ENCODE assay signal across 8 cellular contexts in the genomic region with DNA sequence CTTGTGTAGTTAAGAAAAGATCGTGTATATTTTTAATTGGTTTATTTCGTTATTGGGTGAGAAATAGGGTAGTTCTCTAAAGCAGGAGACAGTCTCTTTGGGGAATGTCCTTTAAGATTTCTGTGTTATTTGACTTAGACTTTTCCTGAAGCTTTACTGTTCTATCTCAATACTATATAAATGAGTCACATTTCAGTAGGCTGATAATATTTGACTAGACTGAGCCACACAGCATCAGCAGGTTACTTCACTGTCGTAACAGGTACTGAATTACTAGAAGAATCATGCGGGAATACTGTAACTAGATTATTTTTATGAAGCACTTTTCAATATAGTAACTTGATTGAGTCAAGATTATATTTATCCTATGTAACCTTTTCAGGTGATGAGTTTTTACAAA. TPM values are rescaled to one million over a fixed set of nuclear protein-coding genes. Genes with fewer than 3 reads are reported as not detected.
DNase-seq lines count a peak whose midpoint lies in the region; ATAC-seq, FAIRE-seq and TF ChIP-seq lines count a peak whose summit lies in the region.

No MANE protein-coding gene starts in this region.

- H3K27me3 ChIP-seq in BLaER1: no peaks in the 10 kb centered on the region
- no peaks in the 10 kb centered on the region for H3K27me3 ChIP-seq in GM12878 (replicated peaks in 1 of 2; ENCODE audit: control insufficient read depth in 2 of 2, insufficient read depth in 2 of 2, low read length in 1 of 2)
- no peaks in the 10 kb centered on the region for H3K27me3 ChIP-seq in mucosa of rectum (ENCODE audit: control insufficient read depth in 2 of 2, insufficient read depth in 2 of 2, low read length in 2 of 2)

- DNase-seq in HT-29 (ENCODE audit: low spot score) (peak; percentile 48), GM12878 (ENCODE audit: low read depth, low spot score) (no peak), ecto neural progenitor cell (ENCODE audit: low spot score) (no peak)
- no peak for DNase-seq in activated effector memory CD4-positive, alpha-beta T cell treated with Interleukin-2 at 50 U/mL for 16 hours

- intact Hi-C loops in GM12878 (cut with micrococcal nuclease; ENCODE audit: unreplicated experiment): loop anchor here (2.0 to 5.0 kb wide), 3 partner anchors 18 to 257 kb away; partner anchors contain the start of genes FAM135A and SDHAF4

- H3K4me2 ChIP-seq in BLaER1 (peak overlapping the region; percentile 80), GM12878 (ENCODE audit: control insufficient read depth, insufficient read depth) (peak overlapping the region; percentile 82)

- in situ Hi-C loops in GM12878 (cut with MboI): no loop called here

- no peak overlapping the region for H2AFZ ChIP-seq in GM12878 (ENCODE audit: control insufficient read depth, low read depth, low read length)

- RAD21 ChIA-PET in GM12878 (lab: Charles Lee; ENCODE audit: unreplicated experiment): no interaction called here

- H4K20me1 ChIP-seq in BLaER1 (peaks cover 60% of the 10 kb centered on the region), GM12878 (ENCODE audit: control insufficient read depth, insufficient read depth) (no peaks in the 10 kb centered on the region)

- ATAC-seq in GM12878: peak; percentile 13
- ATAC-seq in HG03342 (IDR thresholded peaks at IDR 0.05; ENCODE audit: unreplicated experiment): no peak
- ATAC-seq in GM18498 (IDR thresholded peaks at IDR 0.05; ENCODE audit: unreplicated experiment): no peak

- TF ChIP-seq EP300 in GM12878 (IDR thresholded peaks at IDR 0.05; ENCODE audit: borderline replicate concordance in 1 of 2, control insufficient read depth in 1 of 2, low read depth in 2 of 2, low read length in 2 of 2): no peak

- no peak for TF ChIP-seq RAD21 in GM12878 (IDR thresholded peaks at IDR 0.05; ENCODE audit: insufficient read depth, low read depth, low read length)

- SMC1A ChIA-PET in GM12878 (lab: Charles Lee; ENCODE audit: uncharacterized antibody, unreplicated experiment): interaction anchor here (0.7 to 5.2 kb wide), 6 partner anchors 16 to 256 kb away, joined by 3 to 40 read pairs (median 6); partner anchors contain the start of genes FAM135A and SDHAF4

- TF ChIP-seq CTCF in GM12878 (IDR thresholded peaks at IDR 0.05 in 2 of 3, conservative IDR thresholded peaks at IDR 0.05 in 1 of 3; ENCODE audit: control insufficient read depth in 2 of 3, extremely low read depth in 1 of 3, insufficient read depth in 1 of 3, low read depth in 3 of 3, low read length in 3 of 3): no peak

- CTCF ChIA-PET in GM12878 (lab: Yijun Ruan, JAX): interaction anchor here (1.1 to 4.5 kb wide), 7 partner anchors 8 to 300 kb away, joined by 3 to 38 read pairs (median 7); no protein-coding TSS in a partner anchor

- H3K4me3 ChIP-seq in BLaER1 (peak overlapping the region; percentile 82), GM12878 (peak overlapping the region; percentile 94), mucosa of rectum (ENCODE audit: low read length in 2 of 2) (peak overlapping the region; percentile 13 to 90)

- no peak for FAIRE-seq in GM12878 (lab: Jason Lieb, UNC)

- H3K4me1 ChIP-seq in BLaER1 (peaks cover 35% of the 10 kb centered on the region), GM12878 (ENCODE audit: control insufficient read depth, insufficient read depth, low read length) (peaks cover 4% of the 10 kb centered on the region), mucosa of rectum (ENCODE audit: control insufficient read depth in 2 of 2, insufficient read depth in 2 of 2, low read length in 2 of 2) (peaks cover 15 to 35% of the 10 kb centered on the region in 2 donors)

- TF ChIP-seq POLR2A in GM12878 (IDR thresholded peaks at IDR 0.05; ENCODE audit: low read depth, low read length): no peak

- H3K27ac ChIP-seq in BLaER1 (peak overlapping the region; percentile 87), GM12878 (ENCODE audit: control insufficient read depth, insufficient read depth) (no peak overlapping the region), mucosa of rectum (ENCODE audit: low read depth in 2 of 2, low read length in 2 of 2) (peak overlapping the region; percentile 93)

- H3K9me3 ChIP-seq in BLaER1 (no peaks in the 10 kb centered on the region), GM12878 (replicated peaks; ENCODE audit: control insufficient read depth, insufficient read depth, low read length) (no peaks in the 10 kb centered on the region), mucosa of rectum (ENCODE audit: control insufficient read depth in 2 of 2, low read length in 2 of 2) (no peaks in the 10 kb centered on the region)

- POLR2A ChIA-PET in GM12878 (lab: Charles Lee): interaction anchor here (1.7 to 2.6 kb wide), 5 partner anchors 9 to 256 kb away, joined by 6 to 12 read pairs (median 11); partner anchors contain the start of genes FAM135A and SDHAF4

- H3K79me2 ChIP-seq in GM12878 (ENCODE audit: control insufficient read depth, insufficient read depth, low read length): peaks cover 42% of the 10 kb centered on the region

- 14% methylated on average over 4 of the region's 4 CpGs for WGBS in GM12878 (ENCODE audit: insufficient coverage, insufficient replicate concordance, low lambda C conversion rate, missing lambda C conversion rate)

- BruUV-seq in GM12878 (replicated peaks; lab: Mats Ljungman, UMichigan): TSS peak; percentile 52

- H3K9ac ChIP-seq in BLaER1: peak overlapping the region; percentile 87
- H3K9ac ChIP-seq in GM12878 (ENCODE audit: control insufficient read depth, insufficient read depth, low read length): no peak overlapping the region
- H3K9ac ChIP-seq in mucosa of rectum (ENCODE audit: low read depth in 1 of 2, low read length in 2 of 2): peak overlapping the region; percentile 88 to 96

- H3K36me3 ChIP-seq in BLaER1 (peaks cover 11% of the 10 kb centered on the region), GM12878 (ENCODE audit: control insufficient read depth in 2 of 2, insufficient read depth in 2 of 2, low read length in 1 of 2) (no peaks in the 10 kb centered on the region), mucosa of rectum (ENCODE audit: control insufficient read depth in 2 of 2, insufficient read depth in 2 of 2, low read length in 2 of 2) (no peaks in the 10 kb centered on the region)

TF ChIP-seq in GM12878, 131 proteins besides CTCF, POLR2A, EP300 and RAD21:
- no peak for TF ChIP-seq KAT2A (conservative IDR thresholded peaks at IDR 0.05; ENCODE audit: control insufficient read depth, low read depth, low read length)
- peak; percentile 48 for TF ChIP-seq JUNB (IDR thresholded peaks at IDR 0.05)

RNA-seq across cellular contexts. Expression of gene SMAP1, which starts 1.4 kb away (rescaled TPM):
- total RNA-seq in HT-29 (2014; rRNA removed; shearing (Covaris generic)): 14.1 and 16.7 TPM in 2 replicates
- total RNA-seq in GM12878 (2013; cell fraction: nucleolus; rRNA removed): 22.9 and 25.6 TPM in 2 replicates
- total RNA-seq in GM12878 (2014; rRNA removed) (18.6 and 19.5 TPM in 2 replicates), GM12878 (2014; rRNA removed; fragmentation: Illumina TruSeq; extraction: Trizol) (25.9 and 26.2 TPM in 2 replicates), GM12878 (2021) (23.2 and 24.6 TPM in 2 replicates)
- polyA plus RNA-seq in GM12878 (2011; ENCODE audit: low read depth): 14.0 TPM
- polyA plus RNA-seq in GM12878 (2011; rRNA removed) (30.1 and 32.4 TPM in 2 replicates), GM12878 (2014; fragmentation: Illumina TruSeq; extraction: Trizol) (33.9 and 39.6 TPM in 2 replicates), GM12878 (2014; fragmentation: Nextera tagmentation; extraction: Ambion mirVana) (10 to 100 TPM; 13.7 to 15.1 TPM), GM12878 (2014; rRNA removed) (20.9 and 21.3 TPM in 2 replicates), GM12878 (2016; fragmentation: Nextera tagmentation; extraction: Ambion mirVana) (10 to 100 TPM; 26.0 to 26.8 TPM)
- 23.0 and 24.5 TPM in 2 replicates for polyA plus RNA-seq in GM12878 (2011; cell fraction: cytosol; rRNA removed)
- polyA plus RNA-seq in GM12878 (2011; cell fraction: nucleus; rRNA removed): 20.8 and 21.1 TPM in 2 replicates
- 18.1 and 23.7 TPM in 2 replicates for polyA plus RNA-seq in GM12878 (2012)
- 32.8 and 35.4 TPM in 2 replicates for polyA minus RNA-seq in GM12878 (2011; rRNA and poly(A)+ RNA removed)
- polyA minus RNA-seq in GM12878 (2011; cell fraction: cytosol; rRNA and poly(A)+ RNA removed): 12.7 and 12.8 TPM in 2 replicates
- 12.5 and 23.1 TPM in 2 replicates for polyA minus RNA-seq in GM12878 (2011; cell fraction: nucleus; rRNA and poly(A)+ RNA removed)
